Comparison of ENCODE assay signal across 16 cellular contexts in genomic region chr19:10100163-10100785, GRCh38. TPM values are rescaled to one million over a fixed set of nuclear protein-coding genes. Genes with fewer than 3 reads are reported as not detected.
DNase-seq lines count a peak whose midpoint lies in the region; ATAC-seq and TF ChIP-seq lines count a peak whose summit lies in the region.
"Had no signal": no experiment of that assay in that cellular context is flagged by ENCODE, and none has a peak within 500 bp of the region (broad histone marks: within the 10 kb centered on the region; RNA-seq: fewer than 3 reads in every experiment).

No MANE protein-coding gene starts in this region.

- intact Hi-C loops in CD4-positive, alpha-beta T cell (cut with DNase I, micrococcal nuclease): loop anchor here in 1 of 2 experiments (10.0 kb wide), 1 partner anchor 305 kb away; the partner anchor contains the start of gene CDC37

- DNase-seq in CD4-positive, alpha-beta T cell: no peak
- DNase-seq in effector memory CD8-positive, alpha-beta T cell: no peak
- no peak for DNase-seq in HAP-1 (ENCODE audit: low spot score in 2 of 2)
- DNase-seq in brain microvascular endothelial cell: no peak
- DNase-seq in DMS 273 treated with DMSO at 0.1 percent for 48 hours (lab: John Stamatoyannopoulos, UW): no peak
- DNase-seq: activated CD4-positive, alpha-beta T cell treated with anti-CD3 and anti-CD28 coated beads, Interleukin-2, amount 50 U/mL, for 48 hours; activated naive CD4-positive, alpha-beta T cell treated with Interleukin-2 at 50 U/mL for 16 hours; mammary epithelial cell; MM.1S; NCI-H82; nucleus accumbens; sigmoid colon; stimulated activated CD4-positive, alpha-beta T cell treated with anti-CD3 and anti-CD28 coated beads, Interleukin-4, amount 100 ng/mL, for 4 hours; stimulated activated naive CD4-positive, alpha-beta T cell had no signal

- no peaks in the 10 kb centered on the region for H3K27me3 Mint-ChIP-seq in CD4-positive, alpha-beta T cell
- H3K27me3 Mint-ChIP-seq in effector memory CD8-positive, alpha-beta T cell: no peaks in the 10 kb centered on the region

- no peaks in the 10 kb centered on the region for H3K27me3 ChIP-seq in CD4-positive, alpha-beta T cell (ENCODE audit: control insufficient read depth, insufficient read depth, low read length)
- H3K27me3 ChIP-seq in HAP-1 (ENCODE audit: low read depth) (peaks cover 5% of the 10 kb centered on the region), brain microvascular endothelial cell (replicated peaks) (no peaks in the 10 kb centered on the region)
- H3K27me3 ChIP-seq: sigmoid colon had no signal

- H3K36me3 ChIP-seq in HEK293 (ENCODE audit: control insufficient read depth in 2 of 2, insufficient read depth in 1 of 2, low read length in 2 of 2): no peaks in the 10 kb centered on the region
- H3K36me3 ChIP-seq in HAP-1 (replicated peaks): no peaks in the 10 kb centered on the region
- H3K36me3 ChIP-seq in brain microvascular endothelial cell (replicated peaks): no peaks in the 10 kb centered on the region
- H3K36me3 ChIP-seq: sigmoid colon had no signal

- H3K4me3 Mint-ChIP-seq in CD4-positive, alpha-beta T cell: no peak overlapping the region
- H3K4me3 Mint-ChIP-seq in effector memory CD8-positive, alpha-beta T cell: peak overlapping the region; percentile 26 to 66

- H3K27ac ChIP-seq in CD4-positive, alpha-beta T cell (ENCODE audit: low read depth, low read length): no peak overlapping the region
- H3K27ac ChIP-seq in HEK293 (ENCODE audit: extremely low read depth, low read depth, low read length): no peak overlapping the region
- no peak overlapping the region for H3K27ac ChIP-seq in brain microvascular endothelial cell
- H3K27ac ChIP-seq: sigmoid colon had no signal

- POLR2A ChIA-PET in CD4-positive, alpha-beta T cell (lab: Charles Lee): interaction anchor here (0.6 kb wide), 1 partner anchor 12 kb away, joined by 3 read pairs; no protein-coding TSS in a partner anchor
- POLR2A ChIA-PET in HEK293 (lab: Yijun Ruan, JAX): interaction anchor here (0.6 to 1.4 kb wide), 2 partner anchors 10 to 12 kb away, joined by 4 read pairs; no protein-coding TSS in a partner anchor

- TF ChIP-seq CTCF in CD4-positive, alpha-beta T cell (IDR thresholded peaks at IDR 0.05): no peak
- no peak for TF ChIP-seq CTCF in HEK293 (tag by site-specific recombination; IDR thresholded peaks at IDR 0.05)
- TF ChIP-seq CTCF in brain microvascular endothelial cell (IDR thresholded peaks at IDR 0.05; ENCODE audit: low read depth, low read length, missing control alignments): no peak

- in situ Hi-C loops in HAP-1 (cut with MboI; ENCODE audit: low sequenced_read_pairs) (loop anchor here (10.0 kb wide), 1 partner anchor 165 kb away; the partner anchor contains the start of gene OLFM2), brain microvascular endothelial cell (cut with HindIII; ENCODE audit: low pct_ligation_motif_present, low sequenced_read_pairs) (no loop called here)

- H3K27ac Mint-ChIP-seq in CD4-positive, alpha-beta T cell: peak overlapping the region; percentile 75
- H3K27ac Mint-ChIP-seq in effector memory CD8-positive, alpha-beta T cell: peak overlapping the region; percentile 100

- no peak for ATAC-seq in CD4-positive, alpha-beta T cell (ENCODE audit: poor library complexity)
- ATAC-seq in effector memory CD8-positive, alpha-beta T cell (replicated peaks): no peak

- peaks cover 9% of the 10 kb centered on the region for H3K36me3 Mint-ChIP-seq in CD4-positive, alpha-beta T cell (ENCODE audit: low read depth)
- H3K36me3 Mint-ChIP-seq in effector memory CD8-positive, alpha-beta T cell (ENCODE audit: insufficient read depth): peaks cover 52% of the 10 kb centered on the region

- CTCF ChIA-PET in CD4-positive, alpha-beta T cell (lab: Charles Lee): interaction anchor here (2.2 kb wide), 1 partner anchor 13 kb away, joined by 12 read pairs; no protein-coding TSS in a partner anchor
- CTCF ChIA-PET in HEK293 (lab: Yijun Ruan, JAX): interaction anchor here (0.6 to 2.2 kb wide), 8 partner anchors 7 to 291 kb away, joined by 3 to 11 read pairs (median 4); no protein-coding TSS in a partner anchor

- no peaks in the 10 kb centered on the region for H3K9me3 ChIP-seq in CD4-positive, alpha-beta T cell (ENCODE audit: control insufficient read depth, low read length)
- no peaks in the 10 kb centered on the region for H3K9me3 ChIP-seq in HEK293 (ENCODE audit: control insufficient read depth, insufficient read depth, low read depth, low read length)
- peaks cover 3% of the 10 kb centered on the region for H3K9me3 ChIP-seq in HAP-1
- H3K9me3 ChIP-seq: sigmoid colon had no signal

- H3K4me1 ChIP-seq in HEK293 (ENCODE audit: control insufficient read depth, insufficient read depth, low read length): no peaks in the 10 kb centered on the region
- H3K4me1 ChIP-seq in HAP-1: peaks cover 7% of the 10 kb centered on the region; the same call in 1 of the 2 replicates

- peaks cover 51% of the 10 kb centered on the region for H3K4me1 Mint-ChIP-seq in CD4-positive, alpha-beta T cell (ENCODE audit: low read depth)
- H3K4me1 Mint-ChIP-seq in effector memory CD8-positive, alpha-beta T cell (ENCODE audit: low read depth in 2 of 2): peaks cover 39 to 43% of the 10 kb centered on the region in 2 donors

- H3K4me3 ChIP-seq in HEK293 (ENCODE audit: low read depth, low read length): no peak overlapping the region
- no peak overlapping the region for H3K4me3 ChIP-seq in HAP-1
- H3K4me3 ChIP-seq in brain microvascular endothelial cell (ENCODE audit: low read depth, low read length): no peak overlapping the region
- H3K4me3 ChIP-seq: sigmoid colon had no signal

- H3K9me3 Mint-ChIP-seq in CD4-positive, alpha-beta T cell: no peaks in the 10 kb centered on the region
- H3K9me3 Mint-ChIP-seq in effector memory CD8-positive, alpha-beta T cell: no peaks in the 10 kb centered on the region

TF ChIP-seq in HEK293, 187 proteins besides CTCF, POLR2A, EP300 and RAD21:
- peak; percentile 84 for TF ChIP-seq ZNF121 (tag by site-specific recombination; IDR thresholded peaks at IDR 0.05)
- TF ChIP-seq OVOL3 (tag by site-specific recombination; IDR thresholded peaks at IDR 0.05): no peak

RNA-seq across cellular contexts. Expression of gene ANGPTL6, which starts 2.2 kb away (rescaled TPM):
- total RNA-seq in CD4-positive, alpha-beta T cell: under 1 TPM; 0.61 to 0.63 TPM
- total RNA-seq: frontal cortex, mammary epithelial cell, sigmoid colon had no signal

RNA-seq across cellular contexts. Expression of gene PPAN, which starts 5.9 kb away (rescaled TPM):
- total RNA-seq in CD4-positive, alpha-beta T cell: 100 to 1,000 TPM; 119 to 127 TPM

RNA-seq across cellular contexts. Expression of gene P2RY11, which starts 11.2 kb away (rescaled TPM):
- 10 to 100 TPM; 88.5 to 93.9 TPM for total RNA-seq in CD4-positive, alpha-beta T cell

RNA-seq across cellular contexts. Expression of gene SHFL, which starts 14.2 kb away (rescaled TPM):
- 10 to 100 TPM; 58.5 to 61.7 TPM for total RNA-seq in CD4-positive, alpha-beta T cell

RNA-seq across cellular contexts. Expression of gene EIF3G, which starts 19.4 kb away (rescaled TPM):
- 100 to 1,000 TPM; 328 to 343 TPM for total RNA-seq in CD4-positive, alpha-beta T cell
